In the genomic region with DNA sequence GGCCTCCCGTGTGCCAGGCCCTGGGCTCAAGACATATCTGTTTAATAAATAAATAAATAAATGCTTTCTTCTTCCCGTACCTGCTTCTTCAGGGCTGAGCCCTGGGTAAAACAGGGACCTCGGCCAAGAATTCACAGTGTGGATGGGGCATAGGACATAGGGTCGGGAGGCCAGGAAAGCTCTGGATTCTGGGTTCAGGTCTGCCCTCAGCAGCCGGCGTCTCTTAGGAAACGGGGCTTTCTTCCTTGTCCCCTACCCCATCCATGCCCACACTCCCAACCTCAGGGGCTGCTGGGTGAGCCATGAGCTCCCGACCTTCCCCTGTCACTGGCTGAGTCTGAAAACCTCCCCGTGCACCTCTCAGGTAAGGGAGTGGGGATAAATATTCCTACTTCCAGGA, we compare ENCODE assay signal across 36 cellular contexts. TPM values are rescaled to one million over a fixed set of nuclear protein-coding genes. Genes with fewer than 3 reads are reported as not detected.
"Had no signal": no experiment of that assay in that cellular context is flagged by ENCODE, and none has a peak within 500 bp of the region (broad histone marks: within the 10 kb centered on the region; RNA-seq: fewer than 3 reads in every experiment).

No MANE protein-coding gene starts in this region.

- H3K9ac ChIP-seq: KMS-11 had no signal

- H3K27me3 ChIP-seq: MG63 had no signal

- H3K36me3 ChIP-seq: MG63 had no signal

- H3K9me3 ChIP-seq: MG63 had no signal

- H3K4me2 ChIP-seq: KMS-11 had no signal

- H3K27ac ChIP-seq: KMS-11 had no signal

- H3K4me3 ChIP-seq: MG63 had no signal

- DNase-seq: Karpas-422, Kasumi-1, MG63, MM.1S, MV-4-11, NCI-H1048, NCI-H1092, NCI-H1092 treated with DMSO at 0.1 percent for 48 hours, NCI-H1105, NCI-H1105 treated with DMSO at 0.1 percent for 48 hours, NCI-H1417, NCI-H1417 treated with DMSO at 0.1 percent for 48 hours, NCI-H1436, NCI-H1436 treated with DMSO at 0.1 percent for 48 hours, NCI-H146, NCI-H1694, NCI-H1694 treated with DMSO at 0.1 percent for 48 hours, NCI-H187, NCI-H187 treated with DMSO at 0.1 percent for 48 hours, NCI-H1930, NCI-H2029, NCI-H2029 treated with DMSO at 0.1 percent for 48 hours, NCI-H2081, NCI-H2081 treated with DMSO at 0.1 percent for 48 hours, NCI-H2107, NCI-H2171, NCI-H2171 treated with DMSO at 0.1 percent for 48 hours, NCI-H2227 treated with DMSO at 0.1 percent for 48 hours, NCI-H345, NCI-H446, NCI-H446 treated with DMSO at 0.1 percent for 48 hours, NCI-H510A, NCI-H510A treated with DMSO at 0.1 percent for 48 hours had no signal

RNA-seq across cellular contexts. Expression of gene ALX4, which starts 55.7 kb away (rescaled TPM):
- total RNA-seq: LHCN-M2, MCF 10A had no signal
